In the genomic region with DNA sequence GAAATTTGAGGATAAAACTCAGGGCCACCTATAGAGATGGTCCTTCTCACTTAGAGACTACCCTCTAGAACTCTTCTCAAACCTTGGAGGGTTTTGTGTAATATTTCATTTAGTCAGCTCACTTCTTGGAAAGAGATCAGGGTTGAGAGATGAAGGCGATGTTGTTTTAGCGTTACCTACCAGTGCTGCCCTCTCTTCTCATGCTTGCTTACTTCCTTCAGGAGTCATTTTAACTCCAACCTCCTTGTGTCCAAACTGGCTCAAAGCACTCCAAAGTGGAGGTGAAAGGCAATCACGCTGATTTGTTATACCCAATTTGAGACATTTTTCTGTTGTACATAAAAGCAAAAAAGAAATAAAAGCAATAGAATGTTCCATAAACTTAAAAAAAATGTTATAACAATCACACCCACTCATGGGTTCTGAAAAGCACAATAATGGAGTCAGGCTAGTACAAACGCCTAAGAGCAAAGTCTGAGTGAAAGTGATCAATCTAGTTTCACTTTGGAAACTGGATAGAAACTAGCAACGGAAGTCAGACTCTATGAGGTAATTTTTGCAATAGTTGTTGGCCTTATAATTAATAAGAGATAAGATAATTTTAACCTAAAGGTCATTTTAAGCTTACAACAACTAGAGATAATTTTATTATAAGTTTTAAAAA, we compare ENCODE assay signal across 9 cellular contexts.
DNase-seq lines count a peak whose midpoint lies in the region; ATAC-seq and TF ChIP-seq lines count a peak whose summit lies in the region.
"Had no signal": no experiment of that assay in that cellular context is flagged by ENCODE, and none has a peak within 500 bp of the region (broad histone marks: within the 10 kb centered on the region; RNA-seq: fewer than 3 reads in every experiment).

No MANE protein-coding gene starts in this region.

- peak overlapping the region; percentile 92 for H3K4me3 ChIP-seq in CD4-positive, CD25-positive, alpha-beta regulatory T cell (ENCODE audit: low read depth, low read length)
- H3K4me3 ChIP-seq in left lung = no peak overlapping the region
- no peak overlapping the region for H3K4me3 ChIP-seq in aorta (ENCODE audit: low read length in 2 of 2)

- peaks cover 16 to 42% (median 30%) of the 10 kb centered on the region in 4 donors for H3K4me1 Mint-ChIP-seq in CD4-positive, CD25-positive, alpha-beta regulatory T cell
- peaks cover 33 to 35% (median 35%) of the 10 kb centered on the region in 3 donors for H3K4me1 Mint-ChIP-seq in T-cell

- peak overlapping the region; percentile 75 to 92 (median 79) for H3K4me3 Mint-ChIP-seq in CD4-positive, CD25-positive, alpha-beta regulatory T cell
- peak overlapping the region; percentile 72 to 76 (median 74) for H3K4me3 Mint-ChIP-seq in T-cell

- H3K4me1 ChIP-seq in CD4-positive, CD25-positive, alpha-beta regulatory T cell (ENCODE audit: control insufficient read depth, insufficient read depth, low read length, poor library complexity, severe bottlenecking) = peaks cover 13% of the 10 kb centered on the region
- peaks cover 0 to 23% of the 10 kb centered on the region in 2 donors for H3K4me1 ChIP-seq in left lung
- H3K4me1 ChIP-seq in aorta (ENCODE audit: control insufficient read depth in 1 of 2, insufficient read depth in 2 of 2, low read length in 2 of 2) = peaks cover 4 to 6% of the 10 kb centered on the region in 2 donors

- no peak for TF ChIP-seq CTCF in left lung (IDR thresholded peaks at IDR 0.05)

- CTCF ChIA-PET in T-cell (lab: Charles Lee) = interaction anchor here in 1 of 2 donors (0.5 to 0.8 kb wide), 3 partner anchors 14 to 299 kb away, joined by 3 to 6 read pairs (median 4); no protein-coding TSS in a partner anchor

- H3K27ac Mint-ChIP-seq in CD4-positive, CD25-positive, alpha-beta regulatory T cell = peak overlapping the region; percentile 84 to 94 (median 89)
- H3K27ac Mint-ChIP-seq in T-cell = peak overlapping the region; percentile 80 to 96

- WGBS in aorta, 2 donors = 72% methylated on average over 5 of the region's 5 CpGs

- H3K27ac ChIP-seq in CD4-positive, CD25-positive, alpha-beta regulatory T cell (ENCODE audit: insufficient read depth, low read length, poor library complexity, severe bottlenecking) = peak overlapping the region; percentile 68
- peak overlapping the region in 1 of 2 donors; percentile 35 for H3K27ac ChIP-seq in left lung
- no peak overlapping the region for H3K27ac ChIP-seq in aorta (ENCODE audit: low read depth in 1 of 2, low read length in 2 of 2)

- ATAC-seq in CD4-positive, CD25-positive, alpha-beta regulatory T cell (ENCODE audit: low read depth in 2 of 2) = peak; percentile 90 to 94
- peak; percentile 45 for ATAC-seq in GM19463 (IDR thresholded peaks at IDR 0.05; ENCODE audit: unreplicated experiment)
- ATAC-seq in T-cell (replicated peaks in 1 of 4) = peak; percentile 85 to 93 (median 87)
- ATAC-seq in left lung = peak; percentile 20
- ATAC-seq in aorta (ENCODE audit: low FRiP score) = no peak
- ATAC-seq: PC-3 had no signal

- no peaks in the 10 kb centered on the region for H3K27me3 Mint-ChIP-seq in CD4-positive, CD25-positive, alpha-beta regulatory T cell
- H3K27me3 Mint-ChIP-seq in T-cell = no peaks in the 10 kb centered on the region

- DNase-seq in CD4-positive, CD25-positive, alpha-beta regulatory T cell = peak in 2 of 3 donors; percentile 63 to 83
- DNase-seq in T-cell (no peak), left lung (no peak), DMS79 (lab: John Stamatoyannopoulos, UW) (no peak), SIG-M5 treated with dmso at 0.1 percent for 504 hours (lab: John Stamatoyannopoulos, UW; ENCODE audit: unreplicated experiment) (no peak), aorta (no peak)
- DNase-seq in effector CD8-positive, alpha-beta T cell (lab: John Stamatoyannopoulos, UW) = no peak
- DNase-seq: PC-3 had no signal

- peaks cover 22% of the 10 kb centered on the region for H3K36me3 Mint-ChIP-seq in CD4-positive, CD25-positive, alpha-beta regulatory T cell
- peaks cover 21% of the 10 kb centered on the region for H3K36me3 Mint-ChIP-seq in T-cell

- POLR2A ChIA-PET in T-cell (lab: Charles Lee) = interaction anchor here (0.5 to 0.7 kb wide), 6 partner anchors 31 to 479 kb away, joined by 3 to 5 read pairs (median 4); no protein-coding TSS in a partner anchor

- H3K36me3 ChIP-seq in CD4-positive, CD25-positive, alpha-beta regulatory T cell (ENCODE audit: control insufficient read depth, insufficient read depth, low read length) = peaks cover 3% of the 10 kb centered on the region
- H3K36me3 ChIP-seq in left lung = peaks cover 0 to 6% of the 10 kb centered on the region in 2 donors
- H3K36me3 ChIP-seq in aorta (ENCODE audit: control insufficient read depth in 1 of 2, insufficient read depth in 2 of 2, low read length in 1 of 2) = no peaks in the 10 kb centered on the region

- no peaks in the 10 kb centered on the region for H3K9me3 ChIP-seq in CD4-positive, CD25-positive, alpha-beta regulatory T cell (ENCODE audit: control insufficient read depth in 2 of 2, low read length in 2 of 2)
- no peaks in the 10 kb centered on the region for H3K9me3 ChIP-seq in left lung
- no peaks in the 10 kb centered on the region for H3K9me3 ChIP-seq in aorta (ENCODE audit: control insufficient read depth, low read length)

- H3K9me3 Mint-ChIP-seq in CD4-positive, CD25-positive, alpha-beta regulatory T cell = peaks cover 0 to 2% (median 0%) of the 10 kb centered on the region in 7 donors
- no peaks in the 10 kb centered on the region for H3K9me3 Mint-ChIP-seq in T-cell

- intact Hi-C loops in left lung (cut with DNase I) (no loop called here), aorta (cut with DNase I) (no loop called here)

- no peaks in the 10 kb centered on the region for H3K27me3 ChIP-seq in CD4-positive, CD25-positive, alpha-beta regulatory T cell (ENCODE audit: control insufficient read depth, insufficient read depth, low read length)
- no peaks in the 10 kb centered on the region for H3K27me3 ChIP-seq in left lung
- no peaks in the 10 kb centered on the region for H3K27me3 ChIP-seq in aorta (ENCODE audit: control insufficient read depth in 1 of 2, insufficient read depth in 2 of 2, low read length in 1 of 2)

Comparison
In these comparisons a context has a peak if more than half of its experiments do, and no peak if none do; other contexts are left out.
1. DNase-seq: peak in CD4-positive, CD25-positive, alpha-beta regulatory T cell (2 of 3); none in T-cell (0 of 34), left lung (0 of 2), DMS79 (single experiment), SIG-M5 treated with dmso at 0.1 percent for 504 hours (single experiment), aorta (0 of 2) and effector CD8-positive, alpha-beta T cell (single experiment).